23 cellular contexts compared by ENCODE assay signal in genomic region chr6:16145038-16145437, GRCh38.
"Had no signal": no experiment of that assay in that cellular context is flagged by ENCODE, and none has a peak within 500 bp of the region (broad histone marks: within the 10 kb centered on the region; RNA-seq: fewer than 3 reads in every experiment).

No MANE protein-coding gene starts in this region.

- H3K4me3 Mint-ChIP-seq: activated B cell treated with CpG ODN at 0.5 μM for 24 hours; activated CD4-positive, alpha-beta memory T cell treated with anti-CD3 and anti-CD28 coated beads for 36 hours; activated CD4-positive, alpha-beta T cell treated with anti-CD3 and anti-CD28 coated beads, Interleukin-2, amount 10 ng/mL, durations not matched to agents 24 days and 14 days; activated naive CD8-positive, alpha-beta T cell treated with anti-CD3 and anti-CD28 coated beads, Interleukin-2, amount 10 ng/mL, durations not matched to agents 7 days and 5 days; activated T-cell treated with anti-CD3 and anti-CD28 coated beads, Interleukin-2, amount 50 U/mL, for 72 hours had no signal

- H3K27ac ChIP-seq: adrenal gland, PC-9 had no signal

- H3K27ac Mint-ChIP-seq: activated B cell treated with CpG ODN at 0.5 μM for 24 hours; activated CD4-positive, alpha-beta memory T cell treated with anti-CD3 and anti-CD28 coated beads for 36 hours; activated CD4-positive, alpha-beta T cell treated with anti-CD3 and anti-CD28 coated beads, Interleukin-2, amount 10 ng/mL, durations not matched to agents 24 days and 14 days; activated naive CD8-positive, alpha-beta T cell treated with anti-CD3 and anti-CD28 coated beads, Interleukin-2, amount 10 ng/mL, durations not matched to agents 7 days and 5 days; activated T-cell treated with anti-CD3 and anti-CD28 coated beads, Interleukin-2, amount 50 U/mL, for 72 hours had no signal

- FAIRE-seq: TTC549 had no signal

- H3K27me3 ChIP-seq: adrenal gland had no signal

- DNase-seq: activated B cell treated with CpG ODN at 0.5 μM for 24 hours; activated CD4-positive, alpha-beta memory T cell treated with anti-CD3 and anti-CD28 coated beads for 36 hours; activated CD4-positive, alpha-beta T cell treated with anti-CD3 and anti-CD28 coated beads for 1 hour; activated CD4-positive, alpha-beta T cell treated with anti-CD3 and anti-CD28 coated beads, Interleukin-2, amount 10 ng/mL, durations not matched to agents 24 days and 14 days; activated CD8-positive, alpha-beta memory T cell treated with anti-CD3 and anti-CD28 coated beads, Interleukin-2, amount 50 U/mL, for 4 hours; activated naive CD4-positive, alpha-beta T cell treated with anti-CD3 and anti-CD28 coated beads, Interleukin-2, amount 50 U/mL, for 16 hours; activated naive CD8-positive, alpha-beta T cell treated with anti-CD3 and anti-CD28 coated beads, Interleukin-2, amount 10 ng/mL, durations not matched to agents 7 days and 5 days; activated T-cell treated with anti-CD3 and anti-CD28 coated beads, Interleukin-2, amount 50 U/mL, for 72 hours; adrenal gland; anterior cingulate cortex; Karpas-422; MM.1S; NCI-H1105; NCI-H1436 treated with DMSO at 0.1 percent for 48 hours; NCI-H187; NCI-H2081; NCI-H446; NCI-H524; PC-9; SHP77 treated with DMSO at 0.1 percent for 48 hours; T-helper 2 cell; T1000 had no signal

- H3K9me3 Mint-ChIP-seq: activated CD4-positive, alpha-beta memory T cell treated with anti-CD3 and anti-CD28 coated beads for 36 hours; activated T-cell treated with anti-CD3 and anti-CD28 coated beads, Interleukin-2, amount 50 U/mL, for 72 hours had no signal

- H3K4me2 ChIP-seq: PC-9 had no signal

- H3K27me3 Mint-ChIP-seq: activated B cell treated with CpG ODN at 0.5 μM for 24 hours; activated CD4-positive, alpha-beta memory T cell treated with anti-CD3 and anti-CD28 coated beads for 36 hours; activated CD4-positive, alpha-beta T cell treated with anti-CD3 and anti-CD28 coated beads, Interleukin-2, amount 10 ng/mL, durations not matched to agents 24 days and 14 days; activated naive CD8-positive, alpha-beta T cell treated with anti-CD3 and anti-CD28 coated beads, Interleukin-2, amount 10 ng/mL, durations not matched to agents 7 days and 5 days had no signal

- H3K4me3 ChIP-seq: adrenal gland, PC-9 had no signal

- ATAC-seq: activated T-cell treated with anti-CD3 and anti-CD28 coated beads, Interleukin-2, amount 50 U/mL, for 72 hours had no signal

- H2AFZ ChIP-seq: PC-9 had no signal

- H3K9me3 ChIP-seq: adrenal gland had no signal

- H3K4me1 ChIP-seq: adrenal gland had no signal
